ENCODE assay signal across 8 cellular contexts in genomic region chr12:68609955-68610434, GRCh38. TPM values are rescaled to one million over a fixed set of nuclear protein-coding genes. Genes with fewer than 3 reads are reported as not detected.
A peak's percentile ranks its signal among the peaks of the same experiment; 100 is the strongest.
DNase-seq lines count a peak whose midpoint lies in the region; ATAC-seq lines count a peak whose summit lies in the region.

No MANE protein-coding gene starts in this region.

- H3K9me3 ChIP-seq in BLaER1 (no peaks in the 10 kb centered on the region), iPS DF 6.9 (ENCODE audit: control insufficient read depth, insufficient read depth, low read length) (no peaks in the 10 kb centered on the region)

- peak overlapping the region; percentile 82 for H3K4me2 ChIP-seq in BLaER1

- peaks cover 38% of the 10 kb centered on the region for H4K20me1 ChIP-seq in BLaER1

- no peaks in the 10 kb centered on the region for H3K27me3 Mint-ChIP-seq in IgD-negative memory B cell
- H3K27me3 Mint-ChIP-seq in activated naive CD8-positive, alpha-beta T cell treated with anti-CD3 and anti-CD28 coated beads for 36 hours = no peaks in the 10 kb centered on the region
- H3K27me3 Mint-ChIP-seq in stimulated activated memory B cell treated with anti-CD40 and anti-IgM and Interleukin-4, amounts not matched to agents 10 μg/mL and 1 μg/mL and 100 μg/mL, for 72 hours = no peaks in the 10 kb centered on the region

- peak overlapping the region; percentile 91 to 98 (median 94) for H3K4me3 Mint-ChIP-seq in IgD-negative memory B cell
- peak overlapping the region; percentile 91 for H3K4me3 Mint-ChIP-seq in activated naive CD8-positive, alpha-beta T cell treated with anti-CD3 and anti-CD28 coated beads for 36 hours
- H3K4me3 Mint-ChIP-seq in stimulated activated memory B cell treated with anti-CD40 and anti-IgM and Interleukin-4, amounts not matched to agents 10 μg/mL and 1 μg/mL and 100 μg/mL, for 72 hours = peak overlapping the region; percentile 94

- peak overlapping the region; percentile 97 for H3K9ac ChIP-seq in BLaER1

- ATAC-seq in stimulated activated memory B cell treated with anti-CD40 and anti-IgM and Interleukin-4, amounts not matched to agents 10 μg/mL and 1 μg/mL and 100 μg/mL, for 72 hours = no peak
- ATAC-seq in GM21528 (IDR thresholded peaks at IDR 0.05; ENCODE audit: low FRiP score, unreplicated experiment) = no peak

- DNase-seq in activated naive CD8-positive, alpha-beta T cell treated with anti-CD3 and anti-CD28 coated beads for 36 hours = no peak
- DNase-seq in iPS DF 6.9 (ENCODE audit: low read depth, low spot score) (no peak), AG08395 (ENCODE audit: low spot score) (no peak)
- no peak for DNase-seq in stimulated activated CD4-positive, alpha-beta T cell treated with anti-CD3 and anti-CD28 coated beads, Interleukin-2, amount 100 ng/mL, for 24 hours

- H3K9me3 Mint-ChIP-seq in IgD-negative memory B cell = no peaks in the 10 kb centered on the region
- no peaks in the 10 kb centered on the region for H3K9me3 Mint-ChIP-seq in activated naive CD8-positive, alpha-beta T cell treated with anti-CD3 and anti-CD28 coated beads for 36 hours
- H3K9me3 Mint-ChIP-seq in stimulated activated memory B cell treated with anti-CD40 and anti-IgM and Interleukin-4, amounts not matched to agents 10 μg/mL and 1 μg/mL and 100 μg/mL, for 72 hours = no peaks in the 10 kb centered on the region

- peaks cover 10% of the 10 kb centered on the region; the same call in 1 of the 2 replicates for H3K36me3 ChIP-seq in BLaER1
- H3K36me3 ChIP-seq in iPS DF 6.9 (ENCODE audit: control insufficient read depth, insufficient read depth, low read length) = no peaks in the 10 kb centered on the region

- H3K27ac ChIP-seq in BLaER1 (peak overlapping the region; percentile 95), iPS DF 6.9 (ENCODE audit: low read length) (no peak overlapping the region)

- peaks cover 26 to 40% (median 26%) of the 10 kb centered on the region in 3 donors for H3K4me1 Mint-ChIP-seq in IgD-negative memory B cell
- peaks cover 42% of the 10 kb centered on the region for H3K4me1 Mint-ChIP-seq in activated naive CD8-positive, alpha-beta T cell treated with anti-CD3 and anti-CD28 coated beads for 36 hours
- H3K4me1 Mint-ChIP-seq in stimulated activated memory B cell treated with anti-CD40 and anti-IgM and Interleukin-4, amounts not matched to agents 10 μg/mL and 1 μg/mL and 100 μg/mL, for 72 hours = peaks cover 55% of the 10 kb centered on the region

- no peaks in the 10 kb centered on the region for H3K27me3 ChIP-seq in BLaER1
- no peaks in the 10 kb centered on the region for H3K27me3 ChIP-seq in iPS DF 6.9 (ENCODE audit: control insufficient read depth, insufficient read depth, low read length)

- H3K36me3 Mint-ChIP-seq in IgD-negative memory B cell = no peaks in the 10 kb centered on the region
- peaks cover 38% of the 10 kb centered on the region for H3K36me3 Mint-ChIP-seq in activated naive CD8-positive, alpha-beta T cell treated with anti-CD3 and anti-CD28 coated beads for 36 hours
- peaks cover 18% of the 10 kb centered on the region for H3K36me3 Mint-ChIP-seq in stimulated activated memory B cell treated with anti-CD40 and anti-IgM and Interleukin-4, amounts not matched to agents 10 μg/mL and 1 μg/mL and 100 μg/mL, for 72 hours

- peak overlapping the region; percentile 91 to 98 (median 97) for H3K27ac Mint-ChIP-seq in IgD-negative memory B cell
- peak overlapping the region; percentile 99 for H3K27ac Mint-ChIP-seq in activated naive CD8-positive, alpha-beta T cell treated with anti-CD3 and anti-CD28 coated beads for 36 hours
- H3K27ac Mint-ChIP-seq in stimulated activated memory B cell treated with anti-CD40 and anti-IgM and Interleukin-4, amounts not matched to agents 10 μg/mL and 1 μg/mL and 100 μg/mL, for 72 hours = peak overlapping the region; percentile 97

- no CpG with 5 or more reads among the region's 13 CpGs for WGBS in iPS DF 6.9 (ENCODE audit: insufficient coverage, insufficient read length)

- peaks cover 56% of the 10 kb centered on the region for H3K4me1 ChIP-seq in BLaER1
- H3K4me1 ChIP-seq in iPS DF 6.9 (ENCODE audit: control insufficient read depth, insufficient read depth, low read length) = peaks cover 1% of the 10 kb centered on the region; the same call in 1 of the 2 replicates

- H3K4me3 ChIP-seq in BLaER1 (peak overlapping the region; percentile 87), iPS DF 6.9 (ENCODE audit: low read length) (peak overlapping the region; percentile 100; the same call in 1 of the 2 replicates)

RNA-seq across cellular contexts. Expression of gene RAP1B, which starts 0.7 kb away (rescaled TPM):
- 297 TPM for polyA plus RNA-seq in IgD-negative memory B cell
- total RNA-seq in activated naive CD8-positive, alpha-beta T cell treated with anti-CD3 and anti-CD28 coated beads for 36 hours = 100 to 1,000 TPM; 239 to 245 TPM
